Comparison of ENCODE assay signal across 8 cellular contexts in genomic region chr6:159044899-159045727, GRCh38. TPM values are rescaled to one million over a fixed set of nuclear protein-coding genes. Genes with fewer than 3 reads are reported as not detected.
DNase-seq lines count a peak whose midpoint lies in the region; ATAC-seq lines count a peak whose summit lies in the region.

A gene with protein sequence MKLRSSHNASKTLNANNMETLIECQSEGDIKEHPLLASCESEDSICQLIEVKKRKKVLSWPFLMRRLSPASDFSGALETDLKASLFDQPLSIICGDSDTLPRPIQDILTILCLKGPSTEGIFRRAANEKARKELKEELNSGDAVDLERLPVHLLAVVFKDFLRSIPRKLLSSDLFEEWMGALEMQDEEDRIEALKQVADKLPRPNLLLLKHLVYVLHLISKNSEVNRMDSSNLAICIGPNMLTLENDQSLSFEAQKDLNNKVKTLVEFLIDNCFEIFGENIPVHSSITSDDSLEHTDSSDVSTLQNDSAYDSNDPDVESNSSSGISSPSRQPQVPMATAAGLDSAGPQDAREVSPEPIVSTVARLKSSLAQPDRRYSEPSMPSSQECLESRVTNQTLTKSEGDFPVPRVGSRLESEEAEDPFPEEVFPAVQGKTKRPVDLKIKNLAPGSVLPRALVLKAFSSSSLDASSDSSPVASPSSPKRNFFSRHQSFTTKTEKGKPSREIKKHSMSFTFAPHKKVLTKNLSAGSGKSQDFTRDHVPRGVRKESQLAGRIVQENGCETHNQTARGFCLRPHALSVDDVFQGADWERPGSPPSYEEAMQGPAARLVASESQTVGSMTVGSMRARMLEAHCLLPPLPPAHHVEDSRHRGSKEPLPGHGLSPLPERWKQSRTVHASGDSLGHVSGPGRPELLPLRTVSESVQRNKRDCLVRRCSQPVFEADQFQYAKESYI (minus strand): TSS chr6:159044991. CDS start chr6:159044146, 845 bp downstream.

- DNase-seq in NCI-H510A treated with DMSO at 0.1 percent for 48 hours (lab: John Stamatoyannopoulos, UW) (peak; percentile 7), NCI-H510A (lab: John Stamatoyannopoulos, UW) (no peak), NCI-H2227 treated with DMSO at 0.1 percent for 48 hours (lab: John Stamatoyannopoulos, UW) (no peak)
- peak; percentile 84 for DNase-seq in activated naive CD8-positive, alpha-beta T cell treated with anti-CD3 and anti-CD28 coated beads, Interleukin-2, amount 50 U/mL, for 24 hours
- peak; percentile 80 to 86 for DNase-seq in stimulated activated CD8-positive, alpha-beta memory T cell treated with anti-CD3 and anti-CD28 coated beads, Interleukin-7, amount 100 ng/mL, for 4 hours (ENCODE audit: low read depth in 2 of 2)

- peak within 1 kb of the TSS; percentile 93 for H3K4me3 ChIP-seq in mononuclear cell (ENCODE audit: low read length)

- H3K27me3 Mint-ChIP-seq in activated naive CD8-positive, alpha-beta T cell treated with anti-CD3 and anti-CD28 coated beads, Interleukin-2, amount 50 U/mL, for 24 hours, result no peaks in the 10 kb centered on the region

- intact Hi-C loops in T-helper 1 cell treated with Interleukin-12 subunit alpha and Interleukin-12 subunit beta and Interleukin-4 antibody, amounts not matched to agents 30 ng/mL and 1 ng/mL, for 36 hours (cut with micrococcal nuclease), result loop anchor here (1.0 to 10.0 kb wide), 7 partner anchors 17 to 1283 kb away; partner anchors contain the start of genes MRPL18, SOD2 and WTAP

- no peaks in the 10 kb centered on the region for H3K27me3 ChIP-seq in mononuclear cell (ENCODE audit: insufficient read depth, low read length)

- peak within 1 kb of the TSS; percentile 94 for H3K4me3 Mint-ChIP-seq in activated naive CD8-positive, alpha-beta T cell treated with anti-CD3 and anti-CD28 coated beads, Interleukin-2, amount 50 U/mL, for 24 hours

- H3K4me1 Mint-ChIP-seq in activated naive CD8-positive, alpha-beta T cell treated with anti-CD3 and anti-CD28 coated beads, Interleukin-2, amount 50 U/mL, for 24 hours, result peaks cover 74% of the 10 kb centered on the region

- no peaks in the 10 kb centered on the region for H3K9me3 ChIP-seq in mononuclear cell (ENCODE audit: low read depth, low read length)

- peak within 1 kb of the TSS; percentile 95 for H3K27ac Mint-ChIP-seq in activated naive CD8-positive, alpha-beta T cell treated with anti-CD3 and anti-CD28 coated beads, Interleukin-2, amount 50 U/mL, for 24 hours

- no peaks in the 10 kb centered on the region for H3K9me3 Mint-ChIP-seq in activated naive CD8-positive, alpha-beta T cell treated with anti-CD3 and anti-CD28 coated beads, Interleukin-2, amount 50 U/mL, for 24 hours

- peak; percentile 76 for ATAC-seq in HG03139 (IDR thresholded peaks at IDR 0.05; ENCODE audit: unreplicated experiment)
- ATAC-seq in activated naive CD8-positive, alpha-beta T cell treated with anti-CD3 and anti-CD28 coated beads, Interleukin-2, amount 50 U/mL, for 24 hours, result peak; percentile 92

- peaks cover 41% of the 10 kb centered on the region for H3K4me1 ChIP-seq in mononuclear cell (ENCODE audit: insufficient read depth, low read length)

- H3K36me3 Mint-ChIP-seq in activated naive CD8-positive, alpha-beta T cell treated with anti-CD3 and anti-CD28 coated beads, Interleukin-2, amount 50 U/mL, for 24 hours (ENCODE audit: low read depth), result peaks cover 49% of the 10 kb centered on the region

RNA-seq across cellular contexts. Expression of the gene that starts here (rescaled TPM):
- 42.2 and 43.7 TPM in 2 replicates for total RNA-seq in T-helper 1 cell treated with Interleukin-12 subunit alpha and Interleukin-12 subunit beta and Interleukin-4 antibody, amounts not matched to agents 30 ng/mL and 1 ng/mL, for 36 hours
- total RNA-seq in mononuclear cell, result 320 TPM

Comparison
In these comparisons a context has a peak if more than half of its experiments do, and no peak if none do; other contexts are left out.
1. DNase-seq: peak in NCI-H510A treated with DMSO at 0.1 percent for 48 hours (single experiment), activated naive CD8-positive, alpha-beta T cell treated with anti-CD3 and anti-CD28 coated beads, Interleukin-2, amount 50 U/mL, for 24 hours (single experiment) and stimulated activated CD8-positive, alpha-beta memory T cell treated with anti-CD3 and anti-CD28 coated beads, Interleukin-7, amount 100 ng/mL, for 4 hours (2 of 2); none in NCI-H510A (single experiment) and NCI-H2227 treated with DMSO at 0.1 percent for 48 hours (single experiment).